ENCODE assay signal across 30 cellular contexts in genomic region chr1:226497276-226497833, GRCh38. TPM values are rescaled to one million over a fixed set of nuclear protein-coding genes. Genes with fewer than 3 reads are reported as not detected.
"Had no signal": no experiment of that assay in that cellular context is flagged by ENCODE, and none has a peak within 500 bp of the region (broad histone marks: within the 10 kb centered on the region; RNA-seq: fewer than 3 reads in every experiment).

No MANE protein-coding gene starts in this region.

- H3K4me3 Mint-ChIP-seq: activated CD4-positive, alpha-beta memory T cell treated with anti-CD3 and anti-CD28 coated beads for 36 hours; activated CD4-positive, alpha-beta T cell treated with anti-CD3 and anti-CD28 coated beads, Interleukin-2, amount 10 ng/mL, durations not matched to agents 24 days and 14 days; activated naive CD4-positive, alpha-beta T cell treated with anti-CD3 and anti-CD28 coated beads for 36 hours; activated naive CD8-positive, alpha-beta T cell treated with anti-CD3 and anti-CD28 coated beads for 36 hours; activated T-helper 1 cell treated with anti-CD3 and anti-CD28 coated beads, Interleukin-12 subunit alpha, Interleukin-12 subunit beta, Interleukin-2, Interleukin-4 antibody, amounts not matched to agents 30 ng/mL and 10 ng/mL and 1 ng/mL, durations not matched to agents 14 hours and 24 hours and 36 hours; dendritic cell treated with granulocyte-macrophage colony-stimulating factor and Interleukin-4, amounts not matched to agents 40 ng/mL and 50 ng/mL, for 4 days; nephron progenitor cell; type B pancreatic cell had no signal

- H3K27me3 ChIP-seq: adrenal gland, ascending aorta, esophagus muscularis mucosa, pancreas, vagina had no signal

- DNase-seq: activated CD4-positive, alpha-beta memory T cell treated with anti-CD3 and anti-CD28 coated beads for 36 hours; activated CD4-positive, alpha-beta T cell treated with anti-CD3 and anti-CD28 coated beads, Interleukin-2, amount 10 ng/mL, durations not matched to agents 24 days and 14 days; activated CD4-positive, CD25-positive, alpha-beta regulatory T cell treated with anti-CD3 and anti-CD28 coated beads, Interleukin-2, amount 50 U/mL, for 72 hours; activated CD8-positive, alpha-beta memory T cell treated with anti-CD3 and anti-CD28 coated beads, Interleukin-2, amount 50 U/mL, for 4 hours; activated effector memory CD4-positive, alpha-beta T cell treated with anti-CD3 and anti-CD28 coated beads, Interleukin-2, amount 50 U/mL, for 16 hours; activated naive CD4-positive, alpha-beta T cell treated with anti-CD3 and anti-CD28 coated beads for 36 hours; activated naive CD8-positive, alpha-beta T cell treated with anti-CD3 and anti-CD28 coated beads for 36 hours; activated T-cell treated with anti-CD3 and anti-CD28 coated beads, Interleukin-2, amount 50 U/mL, for 1 hour; brain microvascular endothelial cell; effector CD4-positive, alpha-beta T cell; foreskin keratinocyte; left colon; mammary epithelial cell; nephron progenitor cell; pancreas; stimulated activated CD4-positive, alpha-beta T cell treated with anti-CD3 and anti-CD28 coated beads, Interleukin-12 subunit alpha, Interleukin-12 subunit beta, amount 100 ng/mL, for 4 hours; stimulated activated CD4-positive, alpha-beta T cell treated with anti-CD3 and anti-CD28 coated beads, Interleukin-4, amount 100 ng/mL, for 1 hour; T-helper 2 cell had no signal

- H3K27ac Mint-ChIP-seq: activated CD4-positive, alpha-beta memory T cell treated with anti-CD3 and anti-CD28 coated beads for 36 hours; activated CD4-positive, alpha-beta T cell treated with anti-CD3 and anti-CD28 coated beads, Interleukin-2, amount 10 ng/mL, durations not matched to agents 24 days and 14 days; activated naive CD4-positive, alpha-beta T cell treated with anti-CD3 and anti-CD28 coated beads for 36 hours; activated naive CD8-positive, alpha-beta T cell treated with anti-CD3 and anti-CD28 coated beads for 36 hours; activated T-helper 1 cell treated with anti-CD3 and anti-CD28 coated beads, Interleukin-12 subunit alpha, Interleukin-12 subunit beta, Interleukin-2, Interleukin-4 antibody, amounts not matched to agents 30 ng/mL and 10 ng/mL and 1 ng/mL, durations not matched to agents 14 hours and 24 hours and 36 hours; dendritic cell treated with granulocyte-macrophage colony-stimulating factor and Interleukin-4, amounts not matched to agents 40 ng/mL and 50 ng/mL, for 4 days; nephron progenitor cell; type B pancreatic cell had no signal

- H3K27me3 Mint-ChIP-seq: activated naive CD8-positive, alpha-beta T cell treated with anti-CD3 and anti-CD28 coated beads for 36 hours had no signal

- H3K27ac ChIP-seq: adrenal gland, ascending aorta, brain microvascular endothelial cell, esophagus muscularis mucosa, foreskin keratinocyte, prostate gland, skin epidermis, thoracic aorta, vagina had no signal

- ATAC-seq: foreskin keratinocyte, left colon, pancreas, sciatic nerve had no signal

- H3K36me3 ChIP-seq: adrenal gland, ascending aorta, brain microvascular endothelial cell, esophagus muscularis mucosa, pancreas, prostate gland, thoracic aorta, vagina had no signal

- H3K36me3 Mint-ChIP-seq: activated CD4-positive, alpha-beta memory T cell treated with anti-CD3 and anti-CD28 coated beads for 36 hours; activated naive CD8-positive, alpha-beta T cell treated with anti-CD3 and anti-CD28 coated beads for 36 hours; type B pancreatic cell had no signal

- H3K9me3 ChIP-seq: adrenal gland, ascending aorta, esophagus muscularis mucosa, pancreas, prostate gland, thoracic aorta, vagina had no signal

- H3K4me1 ChIP-seq: adrenal gland, ascending aorta, esophagus muscularis mucosa, foreskin keratinocyte, prostate gland, vagina had no signal

- H3K4me1 Mint-ChIP-seq: activated CD4-positive, alpha-beta T cell treated with anti-CD3 and anti-CD28 coated beads, Interleukin-2, amount 10 ng/mL, durations not matched to agents 24 days and 14 days; activated naive CD8-positive, alpha-beta T cell treated with anti-CD3 and anti-CD28 coated beads for 36 hours had no signal

- H3K9me3 Mint-ChIP-seq: activated CD4-positive, alpha-beta memory T cell treated with anti-CD3 and anti-CD28 coated beads for 36 hours; activated CD4-positive, alpha-beta T cell treated with anti-CD3 and anti-CD28 coated beads, Interleukin-2, amount 10 ng/mL, durations not matched to agents 24 days and 14 days; activated naive CD4-positive, alpha-beta T cell treated with anti-CD3 and anti-CD28 coated beads for 36 hours; activated naive CD8-positive, alpha-beta T cell treated with anti-CD3 and anti-CD28 coated beads for 36 hours; activated T-helper 1 cell treated with anti-CD3 and anti-CD28 coated beads, Interleukin-12 subunit alpha, Interleukin-12 subunit beta, Interleukin-2, Interleukin-4 antibody, amounts not matched to agents 30 ng/mL and 10 ng/mL and 1 ng/mL, durations not matched to agents 14 hours and 24 hours and 36 hours; dendritic cell treated with granulocyte-macrophage colony-stimulating factor and Interleukin-4, amounts not matched to agents 40 ng/mL and 50 ng/mL, for 4 days; type B pancreatic cell had no signal

- H3K4me3 ChIP-seq: adrenal gland, ascending aorta, esophagus muscularis mucosa, pancreas, prostate gland, skin epidermis, thoracic aorta, vagina had no signal

RNA-seq across cellular contexts. Expression of gene STUM, which starts 51.2 kb away (rescaled TPM):
- total RNA-seq: activated CD4-positive, alpha-beta memory T cell treated with anti-CD3 and anti-CD28 coated beads for 36 hours; activated CD4-positive, alpha-beta T cell treated with anti-CD3 and anti-CD28 coated beads, Interleukin-2, amount 10 ng/mL, durations not matched to agents 24 days and 14 days; activated CD8-positive, alpha-beta memory T cell treated with anti-CD3 and anti-CD28 coated beads for 36 hours; activated naive CD4-positive, alpha-beta T cell treated with anti-CD3 and anti-CD28 coated beads for 36 hours; activated naive CD8-positive, alpha-beta T cell treated with anti-CD3 and anti-CD28 coated beads for 36 hours; activated T-helper 1 cell treated with anti-CD3 and anti-CD28 coated beads, Interleukin-12 subunit alpha, Interleukin-12 subunit beta, Interleukin-2, Interleukin-4 antibody, amounts not matched to agents 30 ng/mL and 10 ng/mL and 1 ng/mL, durations not matched to agents 14 hours and 24 hours and 36 hours; foreskin keratinocyte had no signal
- polyA plus RNA-seq: foreskin keratinocyte, mammary epithelial cell had no signal
